In the genomic region with DNA sequence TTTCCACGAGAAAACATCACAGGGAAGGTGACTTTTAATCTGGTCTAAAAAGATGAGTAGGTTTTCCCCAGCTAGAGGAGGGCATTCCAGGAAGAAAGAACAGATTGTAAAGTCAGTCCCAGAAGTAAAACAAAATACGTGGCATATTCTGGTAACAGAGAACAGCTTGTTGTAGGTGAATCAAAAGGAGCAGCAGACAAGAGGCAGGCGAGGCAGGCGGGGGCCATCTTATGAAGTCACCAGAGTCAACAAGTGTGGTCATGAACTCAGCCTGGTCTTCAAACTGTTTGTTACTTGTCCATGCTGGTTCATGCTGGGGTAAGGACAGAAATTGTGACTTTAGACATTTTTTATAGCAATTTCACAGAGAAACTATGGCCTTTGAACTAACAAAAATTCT, we compare ENCODE assay signal across 11 cellular contexts. TPM values are rescaled to one million over a fixed set of nuclear protein-coding genes. Genes with fewer than 3 reads are reported as not detected.
DNase-seq lines count a peak whose midpoint lies in the region; ATAC-seq and TF ChIP-seq lines count a peak whose summit lies in the region.
"Had no signal": no experiment of that assay in that cellular context is flagged by ENCODE, and none has a peak within 500 bp of the region (broad histone marks: within the 10 kb centered on the region; RNA-seq: fewer than 3 reads in every experiment).

No MANE protein-coding gene starts in this region.

- H3K9ac ChIP-seq in mesendoderm (ENCODE audit: low read length), result no peak overlapping the region

- H3K79me1 ChIP-seq in mesendoderm (ENCODE audit: low read length), result no peaks in the 10 kb centered on the region

- H2BK120ac ChIP-seq in mesendoderm (ENCODE audit: low read depth, low read length), result no peak overlapping the region

- H3K79me2 ChIP-seq in mesendoderm (ENCODE audit: control insufficient read depth, insufficient read depth, low read length), result no peaks in the 10 kb centered on the region

- H3K27me3 ChIP-seq in mesendoderm (ENCODE audit: insufficient read depth, low read length, poor library complexity), result no peaks in the 10 kb centered on the region

- no peak overlapping the region for H2BK5ac ChIP-seq in mesendoderm (ENCODE audit: low read length)

- H3K4me3 ChIP-seq in mesendoderm (ENCODE audit: low read length), result no peak overlapping the region
- H3K4me3 ChIP-seq: mucosa of descending colon had no signal

- H3K36me3 Mint-ChIP-seq in naive B cell, result peaks cover 1 to 7% of the 10 kb centered on the region in 2 donors
- no peaks in the 10 kb centered on the region for H3K36me3 Mint-ChIP-seq in Calu3 (ENCODE audit: insufficient read depth, unreplicated experiment)

- H3K27ac Mint-ChIP-seq in naive B cell (peak overlapping the region in 4 of 6 donors; percentile 22 to 90 (median 60)), Calu3 (ENCODE audit: unreplicated experiment) (no peak overlapping the region)

- H2AK5ac ChIP-seq in mesendoderm (ENCODE audit: low read length), result no peak overlapping the region

- no peak overlapping the region for H3K23ac ChIP-seq in mesendoderm (ENCODE audit: low read length)

- peak; percentile 1; the same call in 1 of the 3 replicates for ATAC-seq in SK-N-SH treated with all-trans-retinoic acid at 6 μM for 48 hours
- ATAC-seq in naive B cell (ENCODE audit: low read depth in 2 of 2), result no peak
- ATAC-seq: mucosa of descending colon had no signal

- no CpG with 5 or more reads among the region's 4 CpGs for WGBS in mesendoderm (ENCODE audit: extremely low coverage, insufficient coverage, low lambda C conversion rate)

- BruUV-seq in Calu3 (replicated peaks; lab: Mats Ljungman, UMichigan), result no TSS peak

- no peak overlapping the region for H3K56ac ChIP-seq in mesendoderm (ENCODE audit: low read length)

- H3K4me3 Mint-ChIP-seq in naive B cell (no peak overlapping the region), Calu3 (ENCODE audit: low read depth, unreplicated experiment) (no peak overlapping the region)

- CTCF ChIA-PET in Calu3 (lab: Charles Lee), result no interaction called here

- H3K4me1 Mint-ChIP-seq in naive B cell, result peaks cover 26 to 50% (median 33%) of the 10 kb centered on the region in 3 donors
- no peaks in the 10 kb centered on the region for H3K4me1 Mint-ChIP-seq in Calu3 (ENCODE audit: low read depth, unreplicated experiment)

- H3K27me3 Mint-ChIP-seq in naive B cell, result no peaks in the 10 kb centered on the region
- H3K27me3 Mint-ChIP-seq in Calu3 (ENCODE audit: unreplicated experiment), result no peaks in the 10 kb centered on the region

- DNase-seq in EL, result peak; percentile 22
- DNase-seq in naive B cell, result no peak
- no peak for DNase-seq in Calu3
- no peak for DNase-seq in ACHN
- DNase-seq in mesendoderm, result no peak
- DNase-seq: aorta, mucosa of descending colon, NCI-H1048, NCI-H446 treated with DMSO at 0.1 percent for 48 hours had no signal

- no peak overlapping the region for H3K18ac ChIP-seq in mesendoderm (ENCODE audit: low read length)

- H3K4me2 ChIP-seq in mesendoderm (ENCODE audit: low read length), result no peak overlapping the region

- TF ChIP-seq CTCF in Calu3 (IDR thresholded peaks at IDR 0.05; ENCODE audit: unreplicated experiment), result no peak

- H3K9me3 Mint-ChIP-seq in naive B cell (peaks cover 0 to 2% (median 0%) of the 10 kb centered on the region in 7 donors), Calu3 (ENCODE audit: low read depth, unreplicated experiment) (no peaks in the 10 kb centered on the region)

- in situ Hi-C loops in ACHN (cut with HindIII; ENCODE audit: low pct_ligation_motif_present, low pct_unique_long_range_greater_than_20kb, low sequenced_read_pairs), result no loop called here

- no peaks in the 10 kb centered on the region for H3K36me3 ChIP-seq in mesendoderm (ENCODE audit: control insufficient read depth, insufficient read depth, low read length)

- intact Hi-C loops in Calu3 (cut with micrococcal nuclease; ENCODE audit: unreplicated experiment), result no loop called here

- no peak overlapping the region for H4K8ac ChIP-seq in mesendoderm (ENCODE audit: low read depth, low read length)

- no peak overlapping the region for H2BK15ac ChIP-seq in mesendoderm (replicated peaks; ENCODE audit: low read depth)

- no peak overlapping the region for H4K5ac ChIP-seq in mesendoderm (ENCODE audit: low read length)

- H3K27ac ChIP-seq in mesendoderm (ENCODE audit: low read depth, low read length), result no peak overlapping the region

- no peaks in the 10 kb centered on the region for H3K4me1 ChIP-seq in mesendoderm (ENCODE audit: control insufficient read depth, low read depth, low read length)

- no peak overlapping the region for H3K4ac ChIP-seq in mesendoderm (ENCODE audit: low read depth, low read length)

TF ChIP-seq in SK-N-SH treated with all-trans-retinoic acid at 6 μM for 48 hours, 23 proteins besides CTCF, POLR2A, EP300 and RAD21 (continues in another document):
- no peak for TF ChIP-seq ARNTL (CRISPR knock-in tag; IDR thresholded peaks at IDR 0.05; ENCODE audit: borderline replicate concordance, low read depth)
- TF ChIP-seq, protein P1, sequence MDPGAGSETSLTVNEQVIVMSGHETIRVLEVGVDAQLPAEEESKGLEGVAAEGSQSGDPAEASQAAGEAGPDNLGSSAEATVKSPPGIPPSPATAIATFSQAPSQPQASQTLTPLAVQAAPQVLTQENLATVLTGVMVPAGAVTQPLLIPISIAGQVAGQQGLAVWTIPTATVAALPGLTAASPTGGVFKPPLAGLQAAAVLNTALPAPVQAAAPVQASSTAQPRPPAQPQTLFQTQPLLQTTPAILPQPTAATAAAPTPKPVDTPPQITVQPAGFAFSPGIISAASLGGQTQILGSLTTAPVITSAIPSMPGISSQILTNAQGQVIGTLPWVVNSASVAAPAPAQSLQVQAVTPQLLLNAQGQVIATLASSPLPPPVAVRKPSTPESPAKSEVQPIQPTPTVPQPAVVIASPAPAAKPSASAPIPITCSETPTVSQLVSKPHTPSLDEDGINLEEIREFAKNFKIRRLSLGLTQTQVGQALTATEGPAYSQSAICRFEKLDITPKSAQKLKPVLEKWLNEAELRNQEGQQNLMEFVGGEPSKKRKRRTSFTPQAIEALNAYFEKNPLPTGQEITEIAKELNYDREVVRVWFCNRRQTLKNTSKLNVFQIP (CRISPR knock-in tag; IDR thresholded peaks at IDR 0.05; ENCODE audit: borderline replicate concordance, low read depth), result no peak
- TF ChIP-seq, protein P2, sequence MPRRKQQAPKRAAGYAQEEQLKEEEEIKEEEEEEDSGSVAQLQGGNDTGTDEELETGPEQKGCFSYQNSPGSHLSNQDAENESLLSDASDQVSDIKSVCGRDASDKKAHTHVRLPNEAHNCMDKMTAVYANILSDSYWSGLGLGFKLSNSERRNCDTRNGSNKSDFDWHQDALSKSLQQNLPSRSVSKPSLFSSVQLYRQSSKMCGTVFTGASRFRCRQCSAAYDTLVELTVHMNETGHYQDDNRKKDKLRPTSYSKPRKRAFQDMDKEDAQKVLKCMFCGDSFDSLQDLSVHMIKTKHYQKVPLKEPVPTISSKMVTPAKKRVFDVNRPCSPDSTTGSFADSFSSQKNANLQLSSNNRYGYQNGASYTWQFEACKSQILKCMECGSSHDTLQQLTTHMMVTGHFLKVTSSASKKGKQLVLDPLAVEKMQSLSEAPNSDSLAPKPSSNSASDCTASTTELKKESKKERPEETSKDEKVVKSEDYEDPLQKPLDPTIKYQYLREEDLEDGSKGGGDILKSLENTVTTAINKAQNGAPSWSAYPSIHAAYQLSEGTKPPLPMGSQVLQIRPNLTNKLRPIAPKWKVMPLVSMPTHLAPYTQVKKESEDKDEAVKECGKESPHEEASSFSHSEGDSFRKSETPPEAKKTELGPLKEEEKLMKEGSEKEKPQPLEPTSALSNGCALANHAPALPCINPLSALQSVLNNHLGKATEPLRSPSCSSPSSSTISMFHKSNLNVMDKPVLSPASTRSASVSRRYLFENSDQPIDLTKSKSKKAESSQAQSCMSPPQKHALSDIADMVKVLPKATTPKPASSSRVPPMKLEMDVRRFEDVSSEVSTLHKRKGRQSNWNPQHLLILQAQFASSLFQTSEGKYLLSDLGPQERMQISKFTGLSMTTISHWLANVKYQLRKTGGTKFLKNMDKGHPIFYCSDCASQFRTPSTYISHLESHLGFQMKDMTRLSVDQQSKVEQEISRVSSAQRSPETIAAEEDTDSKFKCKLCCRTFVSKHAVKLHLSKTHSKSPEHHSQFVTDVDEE (CRISPR knock-in tag; IDR thresholded peaks at IDR 0.05), result no peak
- TF ChIP-seq, protein P3, sequence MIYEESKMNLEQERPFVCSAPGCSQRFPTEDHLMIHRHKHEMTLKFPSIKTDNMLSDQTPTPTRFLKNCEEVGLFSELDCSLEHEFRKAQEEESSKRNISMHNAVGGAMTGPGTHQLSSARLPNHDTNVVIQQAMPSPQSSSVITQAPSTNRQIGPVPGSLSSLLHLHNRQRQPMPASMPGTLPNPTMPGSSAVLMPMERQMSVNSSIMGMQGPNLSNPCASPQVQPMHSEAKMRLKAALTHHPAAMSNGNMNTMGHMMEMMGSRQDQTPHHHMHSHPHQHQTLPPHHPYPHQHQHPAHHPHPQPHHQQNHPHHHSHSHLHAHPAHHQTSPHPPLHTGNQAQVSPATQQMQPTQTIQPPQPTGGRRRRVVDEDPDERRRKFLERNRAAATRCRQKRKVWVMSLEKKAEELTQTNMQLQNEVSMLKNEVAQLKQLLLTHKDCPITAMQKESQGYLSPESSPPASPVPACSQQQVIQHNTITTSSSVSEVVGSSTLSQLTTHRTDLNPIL (CRISPR knock-in tag; IDR thresholded peaks at IDR 0.05; ENCODE audit: low read depth), result no peak

RNA-seq across cellular contexts. Expression of a gene that starts 4.0 kb away (rescaled TPM):
- polyA plus RNA-seq in naive B cell (ENCODE audit: low read depth in 6 of 6), result 1 to 10 TPM; 2.0 to 4.0 (median 2.4) TPM
- total RNA-seq in Calu3 (2022), result 0.80 and 1.0 TPM in 2 replicates
- polyA plus RNA-seq in mesendoderm (2013, experiment 1 of 2), result 0.25 TPM
- 0.25 TPM for polyA plus RNA-seq in mesendoderm (2013, experiment 2 of 2)
- total RNA-seq: RPMI7951 had no signal

RNA-seq across cellular contexts. Expression of a gene that starts 12.8 kb away (rescaled TPM):
- polyA plus RNA-seq in naive B cell (ENCODE audit: low read depth in 6 of 6), result 10 to 100 TPM; 67.3 to 99.7 (median 81.1) TPM
- total RNA-seq in Calu3 (2022), result 48.4 and 51.3 TPM in 2 replicates
- polyA plus RNA-seq in mesendoderm (2013, experiment 1 of 2), result 173 TPM
- polyA plus RNA-seq in mesendoderm (2013, experiment 2 of 2), result 174 TPM

RNA-seq across cellular contexts. Expression of a gene that starts 38.5 kb away (rescaled TPM):
- under 1 TPM in 3 of 6 donors, not detected in 3; 0.12 to 0.43 (median 0.31) TPM for polyA plus RNA-seq in naive B cell (ENCODE audit: low read depth in 6 of 6)
- total RNA-seq in Calu3 (2022), result 1.5 and 2.2 TPM in 2 replicates
- 0.88 TPM for polyA plus RNA-seq in mesendoderm (2013, experiment 1 of 2)
- 0.67 TPM for polyA plus RNA-seq in mesendoderm (2013, experiment 2 of 2)
- total RNA-seq: RPMI7951 had no signal
